1 cellular context compared by ENCODE assay signal in genomic region chr12:107236824-107237467, GRCh38.
TF ChIP-seq lines count a peak whose summit lies in the region.

No MANE protein-coding gene starts in this region.

TF ChIP-seq in H1, 55 proteins besides CTCF, POLR2A, EP300 and RAD21:
- no peak for TF ChIP-seq SUZ12 (IDR thresholded peaks at IDR 0.05; ENCODE audit: low read length)
- no peak for TF ChIP-seq JUND (IDR thresholded peaks at IDR 0.05; ENCODE audit: low read length)
- TF ChIP-seq GTF2F1 (IDR thresholded peaks at IDR 0.05; ENCODE audit: borderline replicate concordance, low read depth, low read length): no peak
- no peak for TF ChIP-seq RFX5 (IDR thresholded peaks at IDR 0.05; ENCODE audit: borderline replicate concordance, low read depth, low read length)
- no peak for TF ChIP-seq POLR2AphosphoS5 (IDR thresholded peaks at IDR 0.05; ENCODE audit: low read depth, low read length)
- no peak for TF ChIP-seq GABPA (IDR thresholded peaks at IDR 0.05; ENCODE audit: borderline replicate concordance, insufficient read depth, low read length)
- no peak for TF ChIP-seq KDM4A (IDR thresholded peaks at IDR 0.05; ENCODE audit: low read depth, low read length, severe bottlenecking)
- no peak for TF ChIP-seq ATF2 (IDR thresholded peaks at IDR 0.05; ENCODE audit: low read length)
- TF ChIP-seq KDM5A (IDR thresholded peaks at IDR 0.05; ENCODE audit: low read length): no peak
- TF ChIP-seq MAX (IDR thresholded peaks at IDR 0.05): no peak
- no peak for TF ChIP-seq RBBP5 (IDR thresholded peaks at IDR 0.05; ENCODE audit: borderline replicate concordance, low read depth, low read length)
- no peak for TF ChIP-seq HDAC2 (IDR thresholded peaks at IDR 0.05; ENCODE audit: borderline replicate concordance in 1 of 2, low read depth in 2 of 2, low read length in 2 of 2)
- TF ChIP-seq TAF7 (optimal IDR thresholded peaks at IDR 0.05; ENCODE audit: borderline replicate concordance, low read depth, low read length): no peak
- no peak for TF ChIP-seq CBX8 (IDR thresholded peaks at IDR 0.05; ENCODE audit: borderline replicate concordance, low read depth, low read length)
TF ChIP-seq in H1: peak in this region for 0.
